In genomic region chr15:77886805-77887448, GRCh38 we compare ENCODE assay signal across 14 cellular contexts.
"Had no signal": no experiment of that assay in that cellular context is flagged by ENCODE, and none has a peak within 500 bp of the region (broad histone marks: within the 10 kb centered on the region; RNA-seq: fewer than 3 reads in every experiment).

No MANE protein-coding gene starts in this region.

- H3K4me3 ChIP-seq: adrenal gland, upper lobe of right lung had no signal

- FAIRE-seq: endometrium, kidney had no signal

- H3K9me3 ChIP-seq: adrenal gland, upper lobe of right lung had no signal

- H3K27ac ChIP-seq: upper lobe of right lung had no signal

- H3K27me3 ChIP-seq: adrenal gland, upper lobe of right lung had no signal

- H3K36me3 ChIP-seq: adrenal gland, upper lobe of right lung had no signal

- H3K4me1 ChIP-seq: adrenal gland, upper lobe of right lung had no signal

- DNase-seq: activated CD4-positive, alpha-beta memory T cell treated with anti-CD3 and anti-CD28 coated beads for 36 hours; activated CD4-positive, alpha-beta T cell treated with anti-CD3 and anti-CD28 coated beads for 36 hours; activated CD8-positive, alpha-beta memory T cell treated with anti-CD3 and anti-CD28 coated beads, Interleukin-2, amount 10 ng/mL, durations not matched to agents 7 days and 5 days; activated naive CD4-positive, alpha-beta T cell treated with anti-CD3 and anti-CD28 coated beads, Interleukin-2, amount 50 U/mL, for 16 hours; activated T-cell treated with anti-CD3 and anti-CD28 coated beads, Interleukin-2, amount 50 U/mL, for 1 hour; adrenal gland; hippocampal formation; kidney; nephron progenitor cell; stimulated activated CD4-positive, alpha-beta T cell treated with anti-CD3 and anti-CD28 coated beads, Interleukin-15, amount 100 ng/mL, for 24 hours; stimulated activated CD4-positive, alpha-beta T cell treated with anti-CD3 and anti-CD28 coated beads, Interleukin-4, amount 100 ng/mL, for 24 hours; stimulated activated naive CD4-positive, alpha-beta T cell; upper lobe of right lung had no signal
